ENCODE assay signal across 10 cellular contexts in the genomic region with DNA sequence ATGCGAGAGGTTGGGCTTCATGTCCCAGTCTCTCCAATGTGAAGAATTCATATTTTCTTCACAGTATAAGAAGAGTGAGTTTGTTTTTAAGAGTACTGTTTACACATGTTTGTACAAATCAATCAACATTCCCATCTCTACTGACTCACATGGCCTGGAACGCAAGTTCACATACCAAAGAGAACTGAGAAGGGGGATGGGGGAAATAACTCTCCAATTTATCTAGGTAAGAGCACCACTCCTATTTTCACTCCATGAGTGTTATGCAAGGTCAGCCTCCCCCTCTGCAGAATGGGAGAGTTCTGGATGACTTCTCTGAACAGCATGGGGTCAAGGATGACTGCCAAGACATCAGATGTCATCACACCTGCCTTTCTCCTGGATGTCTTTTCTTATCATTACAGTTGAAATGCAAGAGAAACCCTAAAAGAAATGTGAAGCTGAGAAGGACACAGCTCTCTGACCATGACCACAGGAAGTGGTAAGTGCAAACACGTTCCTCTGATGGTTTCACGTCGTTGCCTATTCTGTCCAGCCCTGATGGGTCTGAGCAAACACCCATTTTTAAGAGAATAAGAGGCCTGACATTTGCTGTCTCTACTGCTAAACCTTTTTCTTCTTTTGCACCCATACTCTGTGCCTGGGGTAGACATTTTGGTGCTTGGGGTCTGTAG.
DNase-seq lines count a peak whose midpoint lies in the region; ATAC-seq and TF ChIP-seq lines count a peak whose summit lies in the region.
"Had no signal": no experiment of that assay in that cellular context is flagged by ENCODE, and none has a peak within 500 bp of the region (broad histone marks: within the 10 kb centered on the region; RNA-seq: fewer than 3 reads in every experiment).

No MANE protein-coding gene starts in this region.

- no peaks in the 10 kb centered on the region for H3K4me1 ChIP-seq in CD4-positive, alpha-beta memory T cell (ENCODE audit: insufficient read depth, low read length)

- CTCF ChIA-PET in GM10248 (lab: Yijun Ruan, JAX), result interaction anchor here (0.9 to 2.5 kb wide), 6 partner anchors 9 to 101 kb away, joined by 3 to 9 read pairs (median 3); no protein-coding TSS in a partner anchor
- CTCF ChIA-PET in CD4-positive, alpha-beta memory T cell (lab: Charles Lee; ENCODE audit: partially characterized antibody), result no interaction called here

- DNase-seq in GM10248 (ENCODE audit: extremely low spot score) (peak; percentile 28), glomerular endothelial cell (ENCODE audit: extremely low read depth, low read depth, low spot score) (peak; percentile 5), ACHN (no peak), NCI-H1092 (lab: John Stamatoyannopoulos, UW) (no peak), chondrocyte (ENCODE audit: low spot score) (no peak)
- no peak for DNase-seq in CD4-positive, alpha-beta memory T cell
- DNase-seq: DMS79 treated with DMSO at 0.1 percent for 48 hours, NCI-H2081 had no signal

- no peak overlapping the region for H3K4me3 ChIP-seq in CD4-positive, alpha-beta memory T cell (ENCODE audit: low read length in 2 of 2)

- no peaks in the 10 kb centered on the region for H3K9me3 Mint-ChIP-seq in chondrocyte (ENCODE audit: low read depth)
- H3K9me3 Mint-ChIP-seq in CD4-positive, alpha-beta memory T cell, result peaks cover 0 to 1% (median 0%) of the 10 kb centered on the region in 8 donors

- no peaks in the 10 kb centered on the region for H3K9me3 ChIP-seq in CD4-positive, alpha-beta memory T cell (ENCODE audit: control insufficient read depth in 1 of 2, low read length in 2 of 2)

- ATAC-seq in GM21526 (IDR thresholded peaks at IDR 0.05; ENCODE audit: low FRiP score, unreplicated experiment) (peak; percentile 57), HG03575 (IDR thresholded peaks at IDR 0.05; ENCODE audit: extremely low read depth, insufficient number of reproducible peaks, low FRiP score, unreplicated experiment) (peak; percentile 38)

- POLR2A ChIA-PET in GM10248 (lab: Yijun Ruan, JAX), result no interaction called here
- POLR2A ChIA-PET in CD4-positive, alpha-beta memory T cell (lab: Charles Lee; ENCODE audit: partially characterized antibody), result no interaction called here

- in situ Hi-C loops in ACHN (cut with HindIII; ENCODE audit: low pct_ligation_motif_present, low pct_unique_long_range_greater_than_20kb, low sequenced_read_pairs), result no loop called here

- no peak for TF ChIP-seq CTCF in GM10248 (IDR thresholded peaks at IDR 0.05; ENCODE audit: control extremely low read depth, extremely low read depth, low read depth, missing control alignments)
- TF ChIP-seq CTCF in chondrocyte (IDR thresholded peaks at IDR 0.05), result no peak

- no peak overlapping the region for H3K27ac Mint-ChIP-seq in chondrocyte (ENCODE audit: unreplicated experiment)
- no peak overlapping the region for H3K27ac Mint-ChIP-seq in CD4-positive, alpha-beta memory T cell

- no peaks in the 10 kb centered on the region for H3K27me3 Mint-ChIP-seq in chondrocyte (ENCODE audit: low read depth)
- H3K27me3 Mint-ChIP-seq in CD4-positive, alpha-beta memory T cell, result peaks cover 0 to 1% of the 10 kb centered on the region in 2 donors

- no peaks in the 10 kb centered on the region for H3K36me3 Mint-ChIP-seq in chondrocyte (ENCODE audit: low read depth)
- no peaks in the 10 kb centered on the region for H3K36me3 Mint-ChIP-seq in CD4-positive, alpha-beta memory T cell

- no peaks in the 10 kb centered on the region for H3K27me3 ChIP-seq in CD4-positive, alpha-beta memory T cell (ENCODE audit: insufficient read depth, low read length)

- intact Hi-C loops in CD4-positive, alpha-beta memory T cell (cut with micrococcal nuclease), result no loop called here

- H3K36me3 ChIP-seq in CD4-positive, alpha-beta memory T cell (ENCODE audit: insufficient read depth, low read length), result no peaks in the 10 kb centered on the region

- H3K4me1 Mint-ChIP-seq in chondrocyte (ENCODE audit: low read depth), result peaks cover 14% of the 10 kb centered on the region
- peaks cover 0 to 6% (median 2%) of the 10 kb centered on the region in 4 donors for H3K4me1 Mint-ChIP-seq in CD4-positive, alpha-beta memory T cell

- no peak overlapping the region for H3K4me3 Mint-ChIP-seq in chondrocyte (ENCODE audit: unreplicated experiment)
- no peak overlapping the region for H3K4me3 Mint-ChIP-seq in CD4-positive, alpha-beta memory T cell

- no peak overlapping the region for H3K27ac ChIP-seq in CD4-positive, alpha-beta memory T cell (ENCODE audit: low read depth, low read length)

Comparison
In these comparisons a context has a peak if more than half of its experiments do, and no peak if none do; other contexts are left out.
1. DNase-seq: peak in GM10248 (single experiment) and glomerular endothelial cell (single experiment); none in ACHN (single experiment), NCI-H1092 (single experiment), chondrocyte (single experiment) and CD4-positive, alpha-beta memory T cell (0 of 5).